In the genomic region with DNA sequence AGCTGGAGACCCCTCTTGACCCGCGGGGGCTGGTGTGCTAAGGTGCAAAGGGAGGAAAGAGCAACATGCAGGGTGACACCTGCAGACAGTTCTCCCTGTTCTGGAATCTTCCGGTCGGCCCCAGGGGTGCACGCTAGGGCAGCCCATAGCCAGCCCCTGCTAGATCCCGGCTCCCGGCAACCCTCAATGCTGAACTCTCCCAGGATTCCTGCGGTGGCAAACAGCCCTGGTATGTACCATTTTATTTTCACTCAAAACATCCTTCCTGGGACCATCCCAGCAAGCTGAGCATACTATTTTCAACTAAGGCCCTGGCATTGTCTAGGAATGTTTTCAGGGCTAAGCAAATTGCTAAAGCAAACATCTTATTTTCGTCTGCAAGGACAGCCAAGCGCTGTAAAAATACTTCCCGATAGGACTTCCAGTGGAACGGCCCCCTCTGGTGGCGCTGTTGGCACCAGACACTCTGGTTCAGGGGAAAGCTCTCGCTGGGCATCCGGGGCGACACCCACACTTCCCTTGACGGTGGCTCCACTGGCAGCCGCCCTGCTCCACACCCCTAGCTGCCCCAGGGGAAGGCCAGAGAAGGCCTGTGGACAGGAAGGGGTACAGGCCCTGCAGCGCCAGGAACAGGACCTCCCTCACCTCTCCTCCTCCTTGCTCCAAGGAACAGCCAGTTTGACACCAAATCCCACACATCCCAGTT, we compare ENCODE assay signal across 9 cellular contexts.
DNase-seq lines count a peak whose midpoint lies in the region; ATAC-seq and TF ChIP-seq lines count a peak whose summit lies in the region.
"Had no signal": no experiment of that assay in that cellular context is flagged by ENCODE, and none has a peak within 500 bp of the region (broad histone marks: within the 10 kb centered on the region; RNA-seq: fewer than 3 reads in every experiment).

No MANE protein-coding gene starts in this region.

- intact Hi-C loops in Caco-2 (cut with micrococcal nuclease; ENCODE audit: unreplicated experiment), result loop anchor here (1.0 to 5.0 kb wide), 3 partner anchors 13 to 314 kb away; no protein-coding TSS in a partner anchor
- intact Hi-C loops in dendritic cell treated with granulocyte-macrophage colony-stimulating factor and Interleukin-4, amounts not matched to agents 40 ng/mL and 50 ng/mL, for 4 days (cut with micrococcal nuclease), result loop anchor here (5.0 kb wide), 2 partner anchors 96 to 144 kb away; no protein-coding TSS in a partner anchor

- no peaks in the 10 kb centered on the region for H3K9me3 ChIP-seq in Caco-2
- no peaks in the 10 kb centered on the region for H3K9me3 ChIP-seq in liver (ENCODE audit: control insufficient read depth in 4 of 4, low read length in 3 of 4)

- H3K9me3 Mint-ChIP-seq in Caco-2 (ENCODE audit: unreplicated experiment), result no peaks in the 10 kb centered on the region
- no peaks in the 10 kb centered on the region for H3K9me3 Mint-ChIP-seq in T-helper 2 cell treated with Interferon-gamma antibody and Interleukin-4, amounts not matched to agents 5 μg/mL and 100 μg/mL, for 36 hours
- no peaks in the 10 kb centered on the region for H3K9me3 Mint-ChIP-seq in dendritic cell treated with granulocyte-macrophage colony-stimulating factor and Interleukin-4, amounts not matched to agents 40 ng/mL and 50 ng/mL, for 4 days
- H3K9me3 Mint-ChIP-seq: stimulated activated naive CD8-positive, alpha-beta T cell treated with anti-CD3 and anti-CD28 coated beads, Interleukin-15, Interleukin-2, amounts not matched to agents 100 ng/mL and 50 ng/mL, for 24 hours had no signal

- POLR2A ChIA-PET in Caco-2 (lab: Charles Lee), result no interaction called here

- no peaks in the 10 kb centered on the region for H3K27me3 Mint-ChIP-seq in Caco-2 (ENCODE audit: insufficient read depth, unreplicated experiment)
- H3K27me3 Mint-ChIP-seq in T-helper 2 cell treated with Interferon-gamma antibody and Interleukin-4, amounts not matched to agents 5 μg/mL and 100 μg/mL, for 36 hours (ENCODE audit: low read depth), result peaks cover 16% of the 10 kb centered on the region
- no peaks in the 10 kb centered on the region for H3K27me3 Mint-ChIP-seq in dendritic cell treated with granulocyte-macrophage colony-stimulating factor and Interleukin-4, amounts not matched to agents 40 ng/mL and 50 ng/mL, for 4 days

- H3K4me1 Mint-ChIP-seq in Caco-2 (ENCODE audit: low read depth, unreplicated experiment), result peaks cover 20% of the 10 kb centered on the region
- peaks cover 13% of the 10 kb centered on the region for H3K4me1 Mint-ChIP-seq in T-helper 2 cell treated with Interferon-gamma antibody and Interleukin-4, amounts not matched to agents 5 μg/mL and 100 μg/mL, for 36 hours (ENCODE audit: low read depth)
- H3K4me1 Mint-ChIP-seq in dendritic cell treated with granulocyte-macrophage colony-stimulating factor and Interleukin-4, amounts not matched to agents 40 ng/mL and 50 ng/mL, for 4 days (ENCODE audit: low read depth), result peaks cover 91% of the 10 kb centered on the region

- CTCF ChIA-PET in Caco-2 (lab: Charles Lee), result interaction anchor here (0.6 to 3.6 kb wide), 6 partner anchors 13 to 160 kb away, joined by 3 to 33 read pairs (median 6); no protein-coding TSS in a partner anchor

- no peak for ATAC-seq in GM18502 (IDR thresholded peaks at IDR 0.05; ENCODE audit: poor library complexity, unreplicated experiment)

- H3K4me1 ChIP-seq in Caco-2 (peaks cover 32% of the 10 kb centered on the region), liver (ENCODE audit: control insufficient read depth in 4 of 4, insufficient read depth in 4 of 4, low read length in 3 of 4) (peaks cover 6 to 35% (median 22%) of the 10 kb centered on the region in 4 donors)

- no peak overlapping the region for H3K4me3 Mint-ChIP-seq in Caco-2 (ENCODE audit: unreplicated experiment)
- H3K4me3 Mint-ChIP-seq in T-helper 2 cell treated with Interferon-gamma antibody and Interleukin-4, amounts not matched to agents 5 μg/mL and 100 μg/mL, for 36 hours, result no peak overlapping the region
- no peak overlapping the region for H3K4me3 Mint-ChIP-seq in dendritic cell treated with granulocyte-macrophage colony-stimulating factor and Interleukin-4, amounts not matched to agents 40 ng/mL and 50 ng/mL, for 4 days
- H3K4me3 Mint-ChIP-seq: stimulated activated naive CD8-positive, alpha-beta T cell treated with anti-CD3 and anti-CD28 coated beads, Interleukin-15, Interleukin-2, amounts not matched to agents 100 ng/mL and 50 ng/mL, for 24 hours had no signal

- H3K36me3 Mint-ChIP-seq in Caco-2 (ENCODE audit: insufficient read depth, unreplicated experiment), result peaks cover 71% of the 10 kb centered on the region
- H3K36me3 Mint-ChIP-seq in T-helper 2 cell treated with Interferon-gamma antibody and Interleukin-4, amounts not matched to agents 5 μg/mL and 100 μg/mL, for 36 hours (ENCODE audit: low read depth), result no peaks in the 10 kb centered on the region
- H3K36me3 Mint-ChIP-seq in dendritic cell treated with granulocyte-macrophage colony-stimulating factor and Interleukin-4, amounts not matched to agents 40 ng/mL and 50 ng/mL, for 4 days (ENCODE audit: low read depth), result peaks cover 63% of the 10 kb centered on the region

- H3K27me3 ChIP-seq in Caco-2 (replicated peaks; ENCODE audit: control insufficient read depth, insufficient read depth, low read length), result no peaks in the 10 kb centered on the region
- no peaks in the 10 kb centered on the region for H3K27me3 ChIP-seq in liver (ENCODE audit: control insufficient read depth in 4 of 4, insufficient read depth in 4 of 4, low read length in 3 of 4)

- 25% methylated on average over 19 of the region's 19 CpGs for WGBS in liver

- TF ChIP-seq RAD21 in liver (IDR thresholded peaks at IDR 0.05), result peak; percentile 81 to 91

- H3K27ac ChIP-seq in liver (ENCODE audit: low read depth in 1 of 2, low read length in 2 of 2), result peak overlapping the region in 1 of 2 donors; percentile 7

- DNase-seq in Caco-2 (peak; percentile 62 to 77), HUDEP-2 (lab: John Stamatoyannopoulos, UW; ENCODE audit: unreplicated experiment in 76 of 76) (peak in 64 of 76 experiments; percentile 7 to 76 (median 44)), NCI-H128 (lab: John Stamatoyannopoulos, UW; ENCODE audit: unreplicated experiment) (no peak)
- DNase-seq in T-helper 2 cell treated with Interferon-gamma antibody and Interleukin-4, amounts not matched to agents 5 μg/mL and 100 μg/mL, for 36 hours (ENCODE audit: low spot score), result peak; percentile 9
- DNase-seq in stimulated activated CD4-positive, alpha-beta T cell treated with anti-CD3 and anti-CD28 coated beads, Interleukin-4, amount 100 ng/mL, for 1 hour, result peak; percentile 25

- H3K36me3 ChIP-seq in Caco-2 (ENCODE audit: control insufficient read depth, insufficient read depth, low read length) (no peaks in the 10 kb centered on the region; the same call in none of the 2 replicates), liver (ENCODE audit: control insufficient read depth in 4 of 4, insufficient read depth in 3 of 4, low read depth in 1 of 4, low read length in 3 of 4) (no peaks in the 10 kb centered on the region)

- TF ChIP-seq CTCF in Caco-2 (IDR thresholded peaks at IDR 0.05; ENCODE audit: insufficient read depth in 1 of 2, low read depth in 1 of 2, low read length in 1 of 2, severe bottlenecking in 1 of 2, unreplicated experiment in 1 of 2), result peak; percentile 80
- peak; percentile 77 for TF ChIP-seq CTCF in liver (IDR thresholded peaks at IDR 0.05; ENCODE audit: low read depth, low read length, missing input control)

- BruUV-seq in Caco-2 (replicated peaks; lab: Mats Ljungman, UMichigan), result no TSS peak

- H3K4me3 ChIP-seq in Caco-2 (ENCODE audit: low read depth, low read length) (no peak overlapping the region), liver (ENCODE audit: low read depth in 1 of 3, low read length in 3 of 3) (no peak overlapping the region)

- H3K27ac Mint-ChIP-seq in Caco-2 (ENCODE audit: unreplicated experiment), result peak overlapping the region; percentile 44
- H3K27ac Mint-ChIP-seq in T-helper 2 cell treated with Interferon-gamma antibody and Interleukin-4, amounts not matched to agents 5 μg/mL and 100 μg/mL, for 36 hours, result no peak overlapping the region
- H3K27ac Mint-ChIP-seq in dendritic cell treated with granulocyte-macrophage colony-stimulating factor and Interleukin-4, amounts not matched to agents 40 ng/mL and 50 ng/mL, for 4 days, result peak overlapping the region; percentile 75
- H3K27ac Mint-ChIP-seq: stimulated activated naive CD8-positive, alpha-beta T cell treated with anti-CD3 and anti-CD28 coated beads, Interleukin-15, Interleukin-2, amounts not matched to agents 100 ng/mL and 50 ng/mL, for 24 hours had no signal

- H3K9ac ChIP-seq in liver (ENCODE audit: low read depth in 1 of 2, low read length in 2 of 2), result peak overlapping the region in 1 of 2 donors; percentile 26

TF ChIP-seq in liver, 16 proteins besides CTCF, POLR2A, EP300 and RAD21:
- TF ChIP-seq REST (IDR thresholded peaks at IDR 0.05) (no peak), NR2F2 (IDR thresholded peaks at IDR 0.05) (peak; percentile 62)
